ENCODE assay signal across 13 cellular contexts in the genomic region with DNA sequence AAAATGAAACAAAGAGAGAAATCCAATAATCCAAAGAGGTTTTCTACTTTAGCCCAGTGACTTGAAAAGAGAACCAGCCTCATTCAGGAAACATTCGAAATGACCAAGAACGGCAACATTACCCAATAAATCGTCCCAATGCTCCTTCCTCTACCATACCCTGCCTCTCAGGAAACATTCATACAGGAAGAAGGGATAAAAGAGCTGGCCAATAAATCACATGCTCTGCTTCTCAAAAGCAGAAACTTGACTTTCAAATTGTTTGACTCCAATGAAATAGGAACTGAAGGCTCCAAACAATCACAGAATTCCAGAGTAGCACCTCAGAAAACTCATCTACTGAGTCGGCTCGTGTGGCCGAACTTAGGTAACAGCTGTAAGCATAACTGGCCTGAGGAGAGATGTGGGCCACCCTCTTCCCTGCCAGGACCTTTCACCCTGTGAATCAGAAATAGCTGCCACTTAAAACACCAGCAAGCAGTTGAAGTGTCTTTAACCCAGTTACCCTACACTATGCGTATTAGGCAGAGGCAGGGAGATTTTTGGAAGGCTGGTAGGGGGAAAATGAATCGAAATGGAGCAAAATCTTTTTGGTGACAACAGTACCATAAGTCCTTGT. TPM values are rescaled to one million over a fixed set of nuclear protein-coding genes. Genes with fewer than 3 reads are reported as not detected.
DNase-seq lines count a peak whose midpoint lies in the region; ATAC-seq and TF ChIP-seq lines count a peak whose summit lies in the region.
"Had no signal": no experiment of that assay in that cellular context is flagged by ENCODE, and none has a peak within 500 bp of the region (broad histone marks: within the 10 kb centered on the region; RNA-seq: fewer than 3 reads in every experiment).

No MANE protein-coding gene starts in this region.

- no peaks in the 10 kb centered on the region for H3K9me3 Mint-ChIP-seq in effector memory CD8-positive, alpha-beta T cell
- H3K9me3 Mint-ChIP-seq: activated naive CD4-positive, alpha-beta T cell treated with anti-CD3 and anti-CD28 coated beads, Interleukin-2, amount 10 ng/mL, durations not matched to agents 7 days and 5 days; immature natural killer cell had no signal

- H3K27ac Mint-ChIP-seq in effector memory CD8-positive, alpha-beta T cell = no peak overlapping the region
- H3K27ac Mint-ChIP-seq: activated naive CD4-positive, alpha-beta T cell treated with anti-CD3 and anti-CD28 coated beads, Interleukin-2, amount 10 ng/mL, durations not matched to agents 7 days and 5 days; immature natural killer cell had no signal

- H3K27ac ChIP-seq in BLaER1 treated with 17β-estradiol and CSF1 and Interleukin-3, amounts not matched to agents 10 nM and 100 nM = peak overlapping the region in 3 of 11 experiments; percentile 44 to 46 (median 45); a peak in 4 of 22 replicates
- H3K27ac ChIP-seq in cardiac muscle cell = peak overlapping the region; percentile 88
- H3K27ac ChIP-seq in vagina = no peak overlapping the region
- H3K27ac ChIP-seq: RWPE1 had no signal

- H4K20me1 ChIP-seq in BLaER1 treated with 17β-estradiol and CSF1 and Interleukin-3, amounts not matched to agents 10 nM and 100 nM = peaks cover 0 to 40% (median 16%) of the 10 kb centered on the region in 11 experiments; a peak in 12 of 22 replicates

- intact Hi-C loops in vagina (cut with DNase I) = no loop called here

- H3K4me1 ChIP-seq in BLaER1 treated with 17β-estradiol and CSF1 and Interleukin-3, amounts not matched to agents 10 nM and 100 nM = peaks cover 0 to 51% (median 15%) of the 10 kb centered on the region in 10 experiments; a peak in 13 of 20 replicates
- H3K4me1 ChIP-seq in cardiac muscle cell (ENCODE audit: low read depth) (peaks cover 37% of the 10 kb centered on the region), vagina (peaks cover 21% of the 10 kb centered on the region)

- no peaks in the 10 kb centered on the region for H3K27me3 Mint-ChIP-seq in effector memory CD8-positive, alpha-beta T cell
- H3K27me3 Mint-ChIP-seq: activated naive CD4-positive, alpha-beta T cell treated with anti-CD3 and anti-CD28 coated beads, Interleukin-2, amount 10 ng/mL, durations not matched to agents 7 days and 5 days had no signal

- H3K4me3 ChIP-seq in BLaER1 treated with 17β-estradiol and CSF1 and Interleukin-3, amounts not matched to agents 10 nM and 100 nM = no peak overlapping the region
- H3K4me3 ChIP-seq in cardiac muscle cell (no peak overlapping the region), vagina (no peak overlapping the region)

- ATAC-seq in GM21390 (IDR thresholded peaks at IDR 0.05; ENCODE audit: unreplicated experiment) = no peak
- no peak for ATAC-seq in effector memory CD8-positive, alpha-beta T cell (replicated peaks)

- peak overlapping the region in 6 of 11 experiments; percentile 23 to 78 (median 40); a peak in 9 of 22 replicates for H3K4me2 ChIP-seq in BLaER1 treated with 17β-estradiol and CSF1 and Interleukin-3, amounts not matched to agents 10 nM and 100 nM

- H3K36me3 Mint-ChIP-seq in effector memory CD8-positive, alpha-beta T cell (ENCODE audit: insufficient read depth) = no peaks in the 10 kb centered on the region
- H3K36me3 Mint-ChIP-seq: activated naive CD4-positive, alpha-beta T cell treated with anti-CD3 and anti-CD28 coated beads, Interleukin-2, amount 10 ng/mL, durations not matched to agents 7 days and 5 days had no signal

- TF ChIP-seq POLR2A in vagina (IDR thresholded peaks at IDR 0.05) = no peak

- H3K27me3 ChIP-seq in BLaER1 treated with 17β-estradiol and CSF1 and Interleukin-3, amounts not matched to agents 10 nM and 100 nM = no peaks in the 10 kb centered on the region
- H3K27me3 ChIP-seq in cardiac muscle cell (no peaks in the 10 kb centered on the region), vagina (no peaks in the 10 kb centered on the region)

- peak overlapping the region in 2 of 11 experiments; percentile 39 to 47; a peak in 3 of 22 replicates for H3K9ac ChIP-seq in BLaER1 treated with 17β-estradiol and CSF1 and Interleukin-3, amounts not matched to agents 10 nM and 100 nM

- H3K4me1 Mint-ChIP-seq in effector memory CD8-positive, alpha-beta T cell (ENCODE audit: low read depth in 2 of 2) = peaks cover 45 to 52% of the 10 kb centered on the region in 2 donors

- H3K9me3 ChIP-seq in BLaER1 treated with 17β-estradiol and CSF1 and Interleukin-3, amounts not matched to agents 10 nM and 100 nM (replicated peaks in 1 of 11) = peaks cover 0 to 44% (median 21%) of the 10 kb centered on the region in 11 experiments; a peak in 12 of 22 replicates
- H3K9me3 ChIP-seq in cardiac muscle cell (ENCODE audit: low read depth) = no peaks in the 10 kb centered on the region
- no peaks in the 10 kb centered on the region for H3K9me3 ChIP-seq in vagina

- TF ChIP-seq CTCF in cardiac muscle cell (IDR thresholded peaks at IDR 0.05; ENCODE audit: low read depth, low read length) = no peak
- no peak for TF ChIP-seq CTCF in vagina (IDR thresholded peaks at IDR 0.05)

- H3K36me3 ChIP-seq in BLaER1 treated with 17β-estradiol and CSF1 and Interleukin-3, amounts not matched to agents 10 nM and 100 nM = peaks cover 0 to 15% (median 3%) of the 10 kb centered on the region in 11 experiments; a peak in 8 of 22 replicates
- H3K36me3 ChIP-seq in cardiac muscle cell (no peaks in the 10 kb centered on the region), vagina (no peaks in the 10 kb centered on the region)

- H3K4me3 Mint-ChIP-seq in effector memory CD8-positive, alpha-beta T cell = no peak overlapping the region
- H3K4me3 Mint-ChIP-seq: activated naive CD4-positive, alpha-beta T cell treated with anti-CD3 and anti-CD28 coated beads, Interleukin-2, amount 10 ng/mL, durations not matched to agents 7 days and 5 days; immature natural killer cell had no signal

- DNase-seq in NOMO-1 treated with dmso at 0.1 percent for 144 hours (lab: John Stamatoyannopoulos, UW; ENCODE audit: unreplicated experiment) = peak; percentile 22
- DNase-seq in cardiac muscle cell (ENCODE audit: low read depth in 1 of 2, low spot score in 1 of 2) = peak in 1 of 2 donors; percentile 70
- peak; percentile 33 for DNase-seq in myocyte (ENCODE audit: low read depth)
- DNase-seq in effector CD4-positive, alpha-beta T cell = no peak
- no peak for DNase-seq in vagina (ENCODE audit: extremely low spot score in 2 of 2)
- DNase-seq in effector memory CD8-positive, alpha-beta T cell = no peak
- DNase-seq: activated naive CD4-positive, alpha-beta T cell treated with anti-CD3 and anti-CD28 coated beads, Interleukin-2, amount 10 ng/mL, durations not matched to agents 7 days and 5 days; central memory CD4-positive, alpha-beta T cell; immature natural killer cell; NCI-H187 treated with DMSO at 0.1 percent for 48 hours had no signal

RNA-seq across cellular contexts. Expression of a gene that starts 14.6 kb away (rescaled TPM):
- total RNA-seq in cardiac muscle cell (27.4 and 31.6 TPM in 2 replicates), myocyte (13.2 and 17.3 TPM in 2 replicates), vagina (74.4 TPM)
- polyA plus RNA-seq in cardiac muscle cell = 21.8 and 23.2 TPM in 2 replicates
- 10.2 TPM for polyA plus RNA-seq in myocyte (2012)

Comparison
In these comparisons a context has a peak if more than half of its experiments do, and no peak if none do; other contexts are left out.
1. DNase-seq: peak in NOMO-1 treated with dmso at 0.1 percent for 144 hours (single experiment) and myocyte (single experiment); none in effector CD4-positive, alpha-beta T cell (single experiment), vagina (0 of 2) and effector memory CD8-positive, alpha-beta T cell (0 of 3).